Comparison of ENCODE assay signal across 13 cellular contexts in genomic region chr2:71925268-71926097, GRCh38.
DNase-seq lines count a peak whose midpoint lies in the region; ATAC-seq and TF ChIP-seq lines count a peak whose summit lies in the region.
"Had no signal": no experiment of that assay in that cellular context is flagged by ENCODE, and none has a peak within 500 bp of the region (broad histone marks: within the 10 kb centered on the region; RNA-seq: fewer than 3 reads in every experiment).

No MANE protein-coding gene starts in this region.

- ATAC-seq in mucosa of descending colon (peak; percentile 11), GM18870 (IDR thresholded peaks at IDR 0.05; ENCODE audit: unreplicated experiment) (no peak)
- ATAC-seq: natural killer cell had no signal

- H3K4me3 ChIP-seq in HEK293 (ENCODE audit: low read depth, low read length) (no peak overlapping the region), choroid plexus epithelial cell (ENCODE audit: low read depth, low read length) (no peak overlapping the region), mucosa of descending colon (no peak overlapping the region), esophagus squamous epithelium (no peak overlapping the region)

- peaks cover 6% of the 10 kb centered on the region; the same call in 1 of the 2 replicates for H3K4me1 ChIP-seq in HEK293 (ENCODE audit: control insufficient read depth, insufficient read depth, low read length)
- H3K4me1 ChIP-seq in mucosa of descending colon (ENCODE audit: low read depth), result peaks cover 8% of the 10 kb centered on the region
- peaks cover 0 to 12% (median 0%) of the 10 kb centered on the region in 3 donors for H3K4me1 ChIP-seq in esophagus squamous epithelium

- H3K27me3 ChIP-seq in esophagus squamous epithelium, result no peaks in the 10 kb centered on the region

- H3K36me3 ChIP-seq in HEK293 (ENCODE audit: control insufficient read depth in 2 of 2, insufficient read depth in 1 of 2, low read length in 2 of 2) (no peaks in the 10 kb centered on the region), mucosa of descending colon (ENCODE audit: low read depth) (no peaks in the 10 kb centered on the region), esophagus squamous epithelium (no peaks in the 10 kb centered on the region)

- H3K27ac ChIP-seq in HEK293 (ENCODE audit: extremely low read depth, low read depth, low read length), result no peak overlapping the region
- no peak overlapping the region for H3K27ac ChIP-seq in esophagus squamous epithelium
- H3K27ac ChIP-seq: C4-2B had no signal

- no peak for TF ChIP-seq POLR2A in esophagus squamous epithelium (IDR thresholded peaks at IDR 0.05)

- CTCF ChIA-PET in HEK293 (lab: Yijun Ruan, JAX), result interaction anchor here (0.6 to 7.8 kb wide), 15 partner anchors 16 to 671 kb away, joined by 3 to 103 read pairs (median 4); no protein-coding TSS in a partner anchor

- 75 to 90% methylated on average over 9 to 11 of the region's 14 CpGs for WGBS in esophagus squamous epithelium, 2 donors

- intact Hi-C loops in mucosa of descending colon (cut with DNase I, micrococcal nuclease), result loop anchor here in 1 of 2 donors (5.0 kb wide), 1 partner anchor 227 kb away; no protein-coding TSS in a partner anchor
- intact Hi-C loops in esophagus squamous epithelium (cut with DNase I), result no loop called here

- DNase-seq in EH (ENCODE audit: low read depth) (peak; percentile 78), choroid plexus epithelial cell (ENCODE audit: low read depth) (peak; percentile 52), mucosa of descending colon (no peak), esophagus squamous epithelium (lab: John Stamatoyannopoulos, UW) (no peak), NCI-H1105 (lab: John Stamatoyannopoulos, UW) (no peak), dermis blood vessel endothelial cell (no peak)
- DNase-seq: natural killer cell, NCI-H1694, NCI-H748 treated with DMSO at 0.1 percent for 48 hours, SHP77 treated with DMSO at 0.1 percent for 48 hours had no signal

- POLR2A ChIA-PET in HEK293 (lab: Yijun Ruan, JAX), result no interaction called here

- H3K9me3 ChIP-seq in HEK293 (ENCODE audit: control insufficient read depth, insufficient read depth, low read depth, low read length) (no peaks in the 10 kb centered on the region), mucosa of descending colon (no peaks in the 10 kb centered on the region), esophagus squamous epithelium (no peaks in the 10 kb centered on the region)

- no peak for TF ChIP-seq CTCF in HEK293 (tag by site-specific recombination; IDR thresholded peaks at IDR 0.05)
- no peak for TF ChIP-seq CTCF in choroid plexus epithelial cell (conservative IDR thresholded peaks at IDR 0.05; ENCODE audit: low read depth, low read length)
- TF ChIP-seq CTCF in mucosa of descending colon (IDR thresholded peaks at IDR 0.05), result no peak
- no peak for TF ChIP-seq CTCF in esophagus squamous epithelium (IDR thresholded peaks at IDR 0.05)

TF ChIP-seq in HEK293, 187 proteins besides CTCF, POLR2A, EP300 and RAD21:
- TF ChIP-seq ZNF302 (tag by site-specific recombination; IDR thresholded peaks at IDR 0.05; ENCODE audit: low read depth) (no peak), ZNF362 (tag by site-specific recombination; IDR thresholded peaks at IDR 0.05) (no peak), PATZ1 (tag by site-specific recombination; IDR thresholded peaks at IDR 0.05) (no peak), EGR2 (tag by site-specific recombination; IDR thresholded peaks at IDR 0.05; ENCODE audit: low read depth) (peak; percentile 42; the same call in 1 of the 2 replicates), ZFHX2 (tag by site-specific recombination; conservative IDR thresholded peaks at IDR 0.05) (0 out of 2 replicates have a peak, but pooled peaks have one; percentile 9), INSM2 (tag by site-specific recombination; IDR thresholded peaks at IDR 0.05) (no peak), ZNF138 (tag by site-specific recombination; IDR thresholded peaks at IDR 0.05; ENCODE audit: borderline replicate concordance) (no peak), GLIS1 (tag by site-specific recombination; IDR thresholded peaks at IDR 0.05) (peak; percentile 95), ZNF341 (tag by site-specific recombination; IDR thresholded peaks at IDR 0.05; ENCODE audit: low read depth) (peak; percentile 34; the same call in 1 of the 2 replicates), ZNF501 (tag by site-specific recombination; IDR thresholded peaks at IDR 0.05) (no peak), ZIC2 (tag by site-specific recombination; IDR thresholded peaks at IDR 0.05) (peak; percentile 87), HIC1 (tag by site-specific recombination; IDR thresholded peaks at IDR 0.05) (no peak), ZNF626 (tag by site-specific recombination; IDR thresholded peaks at IDR 0.05) (no peak)
TF ChIP-seq in HEK293: peak in this region for 5.

Comparison
In these comparisons a context has a peak if more than half of its experiments do, and no peak if none do; other contexts are left out.
1. DNase-seq: peak in EH (single experiment) and choroid plexus epithelial cell (single experiment); none in mucosa of descending colon (0 of 3), esophagus squamous epithelium (single experiment), NCI-H1105 (single experiment) and dermis blood vessel endothelial cell (single experiment).